Comparison of ENCODE assay signal across 13 cellular contexts in genomic region chr1:151715726-151716404, GRCh38. TPM values are rescaled to one million over a fixed set of nuclear protein-coding genes. Genes with fewer than 3 reads are reported as not detected.
DNase-seq lines count a peak whose midpoint lies in the region; ATAC-seq and TF ChIP-seq lines count a peak whose summit lies in the region.
"Had no signal": no experiment of that assay in that cellular context is flagged by ENCODE, and none has a peak within 500 bp of the region (broad histone marks: within the 10 kb centered on the region; RNA-seq: fewer than 3 reads in every experiment).

No MANE protein-coding gene starts in this region.

- peaks cover 16% of the 10 kb centered on the region for H3K4me1 Mint-ChIP-seq in T-helper 17 cell
- peaks cover 12% of the 10 kb centered on the region for H3K4me1 Mint-ChIP-seq in T-helper 2 cell treated with Interferon-gamma antibody and Interleukin-4, amounts not matched to agents 5 μg/mL and 100 μg/mL, for 36 hours (ENCODE audit: low read depth)

- H3K36me3 Mint-ChIP-seq in T-helper 17 cell (ENCODE audit: low read depth) = peaks cover 10% of the 10 kb centered on the region
- H3K36me3 Mint-ChIP-seq in T-helper 2 cell treated with Interferon-gamma antibody and Interleukin-4, amounts not matched to agents 5 μg/mL and 100 μg/mL, for 36 hours (ENCODE audit: low read depth) = no peaks in the 10 kb centered on the region
- H3K36me3 Mint-ChIP-seq: T-cell had no signal

- peaks cover 18% of the 10 kb centered on the region for H3K4me1 ChIP-seq in mucosa of stomach (ENCODE audit: control insufficient read depth, insufficient read depth, low read length)

- no peaks in the 10 kb centered on the region for H3K36me3 ChIP-seq in mucosa of stomach (ENCODE audit: control insufficient read depth, insufficient read depth, low read length)
- H3K36me3 ChIP-seq: thoracic aorta had no signal

- peaks cover 82% of the 10 kb centered on the region for H3K27me3 Mint-ChIP-seq in T-helper 17 cell
- peaks cover 58% of the 10 kb centered on the region for H3K27me3 Mint-ChIP-seq in T-helper 2 cell treated with Interferon-gamma antibody and Interleukin-4, amounts not matched to agents 5 μg/mL and 100 μg/mL, for 36 hours (ENCODE audit: low read depth)

- H3K9me3 Mint-ChIP-seq in T-helper 2 cell treated with Interferon-gamma antibody and Interleukin-4, amounts not matched to agents 5 μg/mL and 100 μg/mL, for 36 hours = no peaks in the 10 kb centered on the region
- H3K9me3 Mint-ChIP-seq: T-cell had no signal

- H3K4me3 Mint-ChIP-seq in T-helper 17 cell = peak overlapping the region; percentile 63
- no peak overlapping the region for H3K4me3 Mint-ChIP-seq in T-helper 2 cell treated with Interferon-gamma antibody and Interleukin-4, amounts not matched to agents 5 μg/mL and 100 μg/mL, for 36 hours

- no peaks in the 10 kb centered on the region for H3K9me3 ChIP-seq in T-helper 17 cell (ENCODE audit: control insufficient read depth, low read length, poor library complexity, severe bottlenecking)
- H3K9me3 ChIP-seq in mucosa of stomach (ENCODE audit: control insufficient read depth, low read length) = no peaks in the 10 kb centered on the region
- H3K9me3 ChIP-seq: thoracic aorta had no signal

- ATAC-seq in T-helper 17 cell (no peak), GM18867 (IDR thresholded peaks at IDR 0.05; ENCODE audit: unreplicated experiment) (no peak)
- ATAC-seq: T-cell had no signal

- H3K4me3 ChIP-seq in mucosa of stomach (ENCODE audit: low read length) = no peak overlapping the region
- H3K4me3 ChIP-seq: lung had no signal

- TF ChIP-seq CTCF in GM12873 (IDR thresholded peaks at IDR 0.05; ENCODE audit: insufficient read depth, low read depth, low read length, missing control alignments) = peak; percentile 31

- H3K27me3 ChIP-seq in mucosa of stomach (ENCODE audit: control insufficient read depth, insufficient read depth, low read length) = peaks cover 11% of the 10 kb centered on the region

- H3K27ac Mint-ChIP-seq in T-helper 17 cell = no peak overlapping the region
- no peak overlapping the region for H3K27ac Mint-ChIP-seq in T-helper 2 cell treated with Interferon-gamma antibody and Interleukin-4, amounts not matched to agents 5 μg/mL and 100 μg/mL, for 36 hours
- H3K27ac Mint-ChIP-seq: T-cell had no signal

- peak; percentile 61 to 81 (median 62) for DNase-seq in NCI-H1417 (lab: John Stamatoyannopoulos, UW)
- DNase-seq in T-helper 17 cell = no peak
- no peak for DNase-seq in T-helper 2 cell treated with Interferon-gamma antibody and Interleukin-4, amounts not matched to agents 5 μg/mL and 100 μg/mL, for 36 hours (ENCODE audit: low spot score)
- no peak for DNase-seq in NCI-H2107 (lab: John Stamatoyannopoulos, UW)
- DNase-seq in cerebellar nuclear complex (lab: John Stamatoyannopoulos, UW) = no peak
- DNase-seq: activated gamma-delta T cell had no signal

- peak overlapping the region; percentile 27 for H3K9ac ChIP-seq in mucosa of stomach (ENCODE audit: low read length)

RNA-seq across cellular contexts. Expression of gene CELF3, which starts 0.7 kb away (rescaled TPM):
- under 1 TPM in 1 of 2 donors, not detected in 1; 0.34 TPM for total RNA-seq in T-helper 17 cell
- total RNA-seq: endothelial cell of umbilical vein, T-cell, thoracic aorta had no signal

RNA-seq across cellular contexts. Expression of gene RIIAD1, which starts 5.5 kb away (rescaled TPM):
- not detected for total RNA-seq in T-helper 17 cell
- total RNA-seq: endothelial cell of umbilical vein, T-cell, thoracic aorta had no signal

RNA-seq across cellular contexts. Expression of gene MRPL9, which starts 47.4 kb away (rescaled TPM):
- total RNA-seq in T-helper 17 cell = 100 to 1,000 TPM in 1 of 2 donors, 10 to 100 TPM in 1; 99.8 to 124 TPM

Comparison
In these comparisons a context has a peak if more than half of its experiments do, and no peak if none do; other contexts are left out.
1. DNase-seq: peak in NCI-H1417 (3 of 3); none in T-helper 17 cell (0 of 3), T-helper 2 cell treated with Interferon-gamma antibody and Interleukin-4, amounts not matched to agents 5 μg/mL and 100 μg/mL, for 36 hours (single experiment), NCI-H2107 (single experiment) and cerebellar nuclear complex (0 of 2).